23 cellular contexts compared by ENCODE assay signal in genomic region chr17:27533068-27533397, GRCh38.
DNase-seq lines count a peak whose midpoint lies in the region; ATAC-seq and TF ChIP-seq lines count a peak whose summit lies in the region.
"Had no signal": no experiment of that assay in that cellular context is flagged by ENCODE, and none has a peak within 500 bp of the region (broad histone marks: within the 10 kb centered on the region; RNA-seq: fewer than 3 reads in every experiment).

No MANE protein-coding gene starts in this region.

- no peak for ATAC-seq in PC-3

- H3K9me2 ChIP-seq in hepatocyte (replicated peaks; ENCODE audit: insufficient read depth), result no peaks in the 10 kb centered on the region
- H3K9me2 ChIP-seq in PC-3 (replicated peaks; ENCODE audit: low read length), result no peaks in the 10 kb centered on the region

- DNase-seq in HL-60 (ENCODE audit: low read depth in 1 of 2, low spot score in 1 of 2), result no peak
- no peak for DNase-seq in hepatocyte (ENCODE audit: low spot score)
- no peak for DNase-seq in spleen
- no peak for DNase-seq in substantia nigra (lab: John Stamatoyannopoulos, UW)
- no peak for DNase-seq in G401 (ENCODE audit: low spot score)
- no peak for DNase-seq in RWPE1 (ENCODE audit: low spot score)
- no peak for DNase-seq in PC-3
- DNase-seq: activated CD4-positive, alpha-beta T cell treated with anti-CD3 and anti-CD28 coated beads, Interleukin-2, amount 10 ng/mL, durations not matched to agents 24 days and 14 days; activated gamma-delta T cell; activated T-cell treated with anti-CD3 and anti-CD28 coated beads, Interleukin-2, amount 50 U/mL, for 1 hour; Calu3; colonic mucosa; DMS79 treated with DMSO at 0.1 percent for 48 hours; esophagus squamous epithelium; foreskin melanocyte; H7; naive B cell; NCI-H1092; NCI-H187; NCI-H524; stimulated activated CD8-positive, alpha-beta memory T cell treated with anti-CD3 and anti-CD28 coated beads, Interleukin-4, amount 100 ng/mL, for 48 hours; T-helper 9 cell had no signal

- WGBS in hepatocyte (ENCODE audit: low lambda C conversion rate, missing lambda C conversion rate), result 98% methylated on average over 3 of the region's 3 CpGs
- WGBS in spleen, 5 donors, result 70 to 86% (median 83%) methylated on average over 3 of the region's 3 CpGs

- H3K4me2 ChIP-seq in hepatocyte (no peak overlapping the region), PC-3 (ENCODE audit: low read length) (no peak overlapping the region)

- CTCF ChIA-PET in RWPE1 (lab: Yijun Ruan, JAX) (interaction anchor here (1.1 kb wide), 1 partner anchor 14 kb away, joined by 5 read pairs; no protein-coding TSS in a partner anchor), PC-3 (lab: Charles Lee) (no interaction called here)

- intact Hi-C loops in spleen (cut with DNase I; ENCODE audit: low total_unique reads), result no loop called here
- intact Hi-C loops in PC-3 (cut with micrococcal nuclease), result no loop called here

- H3K27me3 ChIP-seq in HL-60 (ENCODE audit: insufficient read depth, poor library complexity, severe bottlenecking) (no peaks in the 10 kb centered on the region), hepatocyte (no peaks in the 10 kb centered on the region), spleen (replicated peaks in 1 of 7) (no peaks in the 10 kb centered on the region), PC-3 (ENCODE audit: low read length) (no peaks in the 10 kb centered on the region)
- H3K27me3 ChIP-seq: colonic mucosa, esophagus squamous epithelium had no signal

- H3K4me1 ChIP-seq in hepatocyte (ENCODE audit: insufficient read depth) (peaks cover 62% of the 10 kb centered on the region), spleen (peaks cover 12 to 88% (median 53%) of the 10 kb centered on the region in 6 donors), PC-3 (ENCODE audit: insufficient read depth, low read length) (0 out of 2 replicates have a peak, but pooled peaks cover 5% of the 10 kb centered on the region)

- in situ Hi-C loops in G401 (cut with HindIII; ENCODE audit: low sequenced_read_pairs), result no loop called here

- H4K20me1 ChIP-seq in hepatocyte (ENCODE audit: insufficient read depth, poor library complexity, severe bottlenecking), result peaks cover 5% of the 10 kb centered on the region
- no peaks in the 10 kb centered on the region for H4K20me1 ChIP-seq in PC-3 (ENCODE audit: low read length)

- H3K4me3 ChIP-seq in HL-60 (replicated peaks; ENCODE audit: insufficient read depth, low read length), result no peak overlapping the region
- H3K4me3 ChIP-seq in hepatocyte, result no peak overlapping the region
- H3K4me3 ChIP-seq in spleen, result no peak overlapping the region
- no peak overlapping the region for H3K4me3 ChIP-seq in PC-3 (ENCODE audit: low read length)
- H3K4me3 ChIP-seq: colonic mucosa, esophagus squamous epithelium had no signal

- BruUV-seq in PC-3 (replicated peaks; lab: Mats Ljungman, UMichigan), result no TSS peak

- no peak for TF ChIP-seq POLR2A in spleen (IDR thresholded peaks at IDR 0.05)

- no peaks in the 10 kb centered on the region for H3F3A ChIP-seq in PC-3 (ENCODE audit: low read length, unreplicated experiment)

- no peak overlapping the region for H2AFZ ChIP-seq in hepatocyte
- no peak overlapping the region for H2AFZ ChIP-seq in PC-3 (ENCODE audit: low read length)

- H3K27ac ChIP-seq in HL-60 (replicated peaks) (peak overlapping the region; percentile 98), angular gyrus (ENCODE audit: low read depth, low read length) (peak overlapping the region; percentile 15), hepatocyte (peak overlapping the region; percentile 82), spleen (peak overlapping the region in 7 of 8 donors; percentile 68 to 89 (median 86)), substantia nigra (ENCODE audit: low read depth, low read length, poor library complexity, severe bottlenecking) (no peak overlapping the region), RWPE1 (no peak overlapping the region), PC-3 (ENCODE audit: low read length) (no peak overlapping the region)
- H3K27ac ChIP-seq: colonic mucosa had no signal

- POLR2A ChIA-PET in RWPE1 (lab: Yijun Ruan, JAX; ENCODE audit: low non-redundant PET) (no interaction called here), PC-3 (lab: Charles Lee; ENCODE audit: unreplicated experiment) (no interaction called here)

- H3K9me3 ChIP-seq in hepatocyte (ENCODE audit: low read depth) (no peaks in the 10 kb centered on the region), spleen (no peaks in the 10 kb centered on the region), PC-3 (ENCODE audit: low read length) (no peaks in the 10 kb centered on the region)
- H3K9me3 ChIP-seq: colonic mucosa, esophagus squamous epithelium had no signal

- H3K36me3 ChIP-seq in hepatocyte (replicated peaks; ENCODE audit: insufficient read depth, low read depth) (no peaks in the 10 kb centered on the region), spleen (no peaks in the 10 kb centered on the region), PC-3 (ENCODE audit: low read depth, low read length) (no peaks in the 10 kb centered on the region)
- H3K36me3 ChIP-seq: colonic mucosa had no signal

- H3K79me2 ChIP-seq in hepatocyte (peaks cover 80% of the 10 kb centered on the region), PC-3 (ENCODE audit: low read length) (no peaks in the 10 kb centered on the region)

- no peak overlapping the region for H3K9ac ChIP-seq in PC-3 (ENCODE audit: low read length)

- TF ChIP-seq CTCF in HL-60 (IDR thresholded peaks at IDR 0.05; ENCODE audit: insufficient read depth, low read length) (no peak), hepatocyte (IDR thresholded peaks at IDR 0.05; ENCODE audit: poor library complexity) (no peak), spleen (IDR thresholded peaks at IDR 0.05 in 8 of 11, conservative IDR thresholded peaks at IDR 0.05 in 3 of 11) (no peak), RWPE1 (conservative IDR thresholded peaks at IDR 0.05; ENCODE audit: low read depth) (no peak), PC-3 (conservative IDR thresholded peaks at IDR 0.05; ENCODE audit: low read depth, low read length) (no peak)

Comparison
In these comparisons a context has a peak if more than half of its experiments do, and no peak if none do; other contexts are left out.
1. H3K27ac ChIP-seq: peak in HL-60 (single experiment), angular gyrus (single experiment), hepatocyte (single experiment) and spleen (7 of 8); none in substantia nigra (single experiment), RWPE1 (single experiment) and PC-3 (single experiment).